14 cellular contexts compared by ENCODE assay signal in the genomic region with DNA sequence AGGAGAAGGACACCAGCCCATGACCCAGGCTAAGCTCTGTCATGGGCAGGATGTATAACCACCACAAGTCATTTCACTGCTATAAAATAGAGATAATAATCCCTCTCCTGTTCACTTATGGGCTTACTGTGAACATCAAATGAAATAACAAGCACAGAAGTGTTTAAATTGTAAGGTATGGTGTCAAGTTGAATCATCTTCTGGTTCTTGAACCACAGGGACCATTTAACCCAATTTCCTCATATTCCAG. TPM values are rescaled to one million over a fixed set of nuclear protein-coding genes. Genes with fewer than 3 reads are reported as not detected.
DNase-seq lines count a peak whose midpoint lies in the region; ATAC-seq and TF ChIP-seq lines count a peak whose summit lies in the region.
"Had no signal": no experiment of that assay in that cellular context is flagged by ENCODE, and none has a peak within 500 bp of the region (broad histone marks: within the 10 kb centered on the region; RNA-seq: fewer than 3 reads in every experiment).

No MANE protein-coding gene starts in this region.

- H3K36me3 Mint-ChIP-seq in activated T-cell treated with anti-CD3 and anti-CD28 coated beads, Interleukin-2, amount 50 U/mL, for 72 hours (ENCODE audit: insufficient read depth in 2 of 2): no peaks in the 10 kb centered on the region
- no peaks in the 10 kb centered on the region for H3K36me3 Mint-ChIP-seq in activated T-cell treated with anti-CD3 and anti-CD28 coated beads, Interleukin-2, amount 50 U/mL, for 4 hours (ENCODE audit: insufficient read depth)
- H3K36me3 Mint-ChIP-seq in dendritic cell treated with granulocyte-macrophage colony-stimulating factor and Interleukin-4, amounts not matched to agents 40 ng/mL and 50 ng/mL, for 4 days (ENCODE audit: low read depth): no peaks in the 10 kb centered on the region
- H3K36me3 Mint-ChIP-seq in stimulated activated memory B cell treated with anti-CD40 and anti-IgM and Interleukin-4, amounts not matched to agents 10 μg/mL and 1 μg/mL and 100 μg/mL, for 72 hours: no peaks in the 10 kb centered on the region
- H3K36me3 Mint-ChIP-seq: activated CD4-positive, alpha-beta memory T cell treated with anti-CD3 and anti-CD28 coated beads for 36 hours had no signal

- H2AFZ ChIP-seq in PC-9: no peak overlapping the region; the same call in 1 of the 2 replicates

- H3K9me2 ChIP-seq in PC-9 (ENCODE audit: insufficient read depth): no peaks in the 10 kb centered on the region

- CTCF ChIA-PET in PC-9 (lab: Charles Lee): no interaction called here

- no peaks in the 10 kb centered on the region for H3K79me2 ChIP-seq in PC-9 (ENCODE audit: low read depth)

- H3K36me3 ChIP-seq in PC-9 (ENCODE audit: low read depth): no peaks in the 10 kb centered on the region
- H3K36me3 ChIP-seq in effector memory CD4-positive, alpha-beta T cell (ENCODE audit: control insufficient read depth, insufficient read depth, low read length): no peaks in the 10 kb centered on the region

- peak; percentile 75 to 77 for ATAC-seq in activated T-cell treated with anti-CD3 and anti-CD28 coated beads, Interleukin-2, amount 50 U/mL, for 72 hours (replicated peaks in 1 of 2)
- ATAC-seq in activated T-cell treated with anti-CD3 and anti-CD28 coated beads, Interleukin-2, amount 50 U/mL, for 4 hours: no peak
- ATAC-seq in stimulated activated memory B cell treated with anti-CD40 and anti-IgM and Interleukin-4, amounts not matched to agents 10 μg/mL and 1 μg/mL and 100 μg/mL, for 72 hours: peak; percentile 64

- H3K4me3 Mint-ChIP-seq in activated T-cell treated with anti-CD3 and anti-CD28 coated beads, Interleukin-2, amount 50 U/mL, for 72 hours: peak overlapping the region; percentile 22 to 70
- no peak overlapping the region for H3K4me3 Mint-ChIP-seq in activated T-cell treated with anti-CD3 and anti-CD28 coated beads, Interleukin-2, amount 50 U/mL, for 4 hours
- no peak overlapping the region for H3K4me3 Mint-ChIP-seq in dendritic cell treated with granulocyte-macrophage colony-stimulating factor and Interleukin-4, amounts not matched to agents 40 ng/mL and 50 ng/mL, for 4 days
- no peak overlapping the region for H3K4me3 Mint-ChIP-seq in stimulated activated memory B cell treated with anti-CD40 and anti-IgM and Interleukin-4, amounts not matched to agents 10 μg/mL and 1 μg/mL and 100 μg/mL, for 72 hours
- H3K4me3 Mint-ChIP-seq: activated CD4-positive, alpha-beta memory T cell treated with anti-CD3 and anti-CD28 coated beads for 36 hours had no signal

- peaks cover 17% of the 10 kb centered on the region for H3K4me1 ChIP-seq in PC-9 (replicated peaks; ENCODE audit: insufficient read depth)
- peaks cover 19% of the 10 kb centered on the region for H3K4me1 ChIP-seq in effector memory CD4-positive, alpha-beta T cell (ENCODE audit: control insufficient read depth, insufficient read depth, low read length, poor library complexity, severe bottlenecking)
- H3K4me1 ChIP-seq: psoas muscle had no signal

- no peak overlapping the region for H3K27ac Mint-ChIP-seq in activated T-cell treated with anti-CD3 and anti-CD28 coated beads, Interleukin-2, amount 50 U/mL, for 72 hours
- H3K27ac Mint-ChIP-seq in dendritic cell treated with granulocyte-macrophage colony-stimulating factor and Interleukin-4, amounts not matched to agents 40 ng/mL and 50 ng/mL, for 4 days: peak overlapping the region; percentile 56
- H3K27ac Mint-ChIP-seq in stimulated activated memory B cell treated with anti-CD40 and anti-IgM and Interleukin-4, amounts not matched to agents 10 μg/mL and 1 μg/mL and 100 μg/mL, for 72 hours: no peak overlapping the region

- no peaks in the 10 kb centered on the region for H3K27me3 ChIP-seq in PC-9 (ENCODE audit: insufficient read depth, low read depth)
- H3K27me3 ChIP-seq in effector memory CD4-positive, alpha-beta T cell (replicated peaks; ENCODE audit: control insufficient read depth, insufficient read depth, low read length, poor library complexity, severe bottlenecking): peaks cover 4% of the 10 kb centered on the region
- H3K27me3 ChIP-seq: body of pancreas had no signal

- peak overlapping the region; percentile 62 for H3K27ac ChIP-seq in PC-9
- H3K27ac ChIP-seq in effector memory CD4-positive, alpha-beta T cell (ENCODE audit: insufficient read depth, low read length, poor library complexity, severe bottlenecking): no peak overlapping the region
- H3K27ac ChIP-seq: psoas muscle had no signal

- H4K20me1 ChIP-seq in PC-9 (ENCODE audit: insufficient read depth): no peaks in the 10 kb centered on the region

- intact Hi-C loops in PC-9 (cut with micrococcal nuclease; ENCODE audit: unreplicated experiment): no loop called here
- intact Hi-C loops in dendritic cell treated with granulocyte-macrophage colony-stimulating factor and Interleukin-4, amounts not matched to agents 40 ng/mL and 50 ng/mL, for 4 days (cut with micrococcal nuclease): loop anchor here (5.0 to 10.0 kb wide), 2 partner anchors 123 to 370 kb away; no protein-coding TSS in a partner anchor

- no peaks in the 10 kb centered on the region for H3K9me3 Mint-ChIP-seq in activated T-cell treated with anti-CD3 and anti-CD28 coated beads, Interleukin-2, amount 50 U/mL, for 72 hours
- no peaks in the 10 kb centered on the region for H3K9me3 Mint-ChIP-seq in activated T-cell treated with anti-CD3 and anti-CD28 coated beads, Interleukin-2, amount 50 U/mL, for 4 hours
- H3K9me3 Mint-ChIP-seq in dendritic cell treated with granulocyte-macrophage colony-stimulating factor and Interleukin-4, amounts not matched to agents 40 ng/mL and 50 ng/mL, for 4 days: peaks cover 7% of the 10 kb centered on the region
- H3K9me3 Mint-ChIP-seq in stimulated activated memory B cell treated with anti-CD40 and anti-IgM and Interleukin-4, amounts not matched to agents 10 μg/mL and 1 μg/mL and 100 μg/mL, for 72 hours: no peaks in the 10 kb centered on the region
- H3K9me3 Mint-ChIP-seq: activated CD4-positive, alpha-beta memory T cell treated with anti-CD3 and anti-CD28 coated beads for 36 hours had no signal

- DNase-seq in activated T-cell treated with anti-CD3 and anti-CD28 coated beads, Interleukin-2, amount 50 U/mL, for 72 hours: no peak
- DNase-seq in activated T-cell treated with anti-CD3 and anti-CD28 coated beads, Interleukin-2, amount 50 U/mL, for 4 hours: no peak
- no peak for DNase-seq in PC-9
- no peak for DNase-seq in effector memory CD4-positive, alpha-beta T cell
- no peak for DNase-seq in inferior parietal cortex (ENCODE audit: extremely low spot score)
- DNase-seq in DMS153 treated with DMSO at 0.1 percent for 48 hours (lab: John Stamatoyannopoulos, UW; ENCODE audit: unreplicated experiment): no peak
- DNase-seq: naive B cell, NCI-H1436 had no signal

- no TSS peak for BruUV-seq in PC-9 (replicated peaks; lab: Mats Ljungman, UMichigan)

- POLR2A ChIA-PET in PC-9 (lab: Charles Lee; ENCODE audit: unreplicated experiment): interaction anchor here (0.6 kb wide), 3 partner anchors 56 to 183 kb away, joined by 3 to 8 read pairs (median 6); no protein-coding TSS in a partner anchor

- no peaks in the 10 kb centered on the region for H3K9me3 ChIP-seq in PC-9 (ENCODE audit: insufficient read depth, low read depth)
- no peaks in the 10 kb centered on the region for H3K9me3 ChIP-seq in effector memory CD4-positive, alpha-beta T cell (ENCODE audit: control insufficient read depth, low read length)
- H3K9me3 ChIP-seq: body of pancreas, Caco-2, psoas muscle had no signal

- peaks cover 19% of the 10 kb centered on the region; the same call in 1 of the 2 replicates for H3F3A ChIP-seq in PC-9 (ENCODE audit: insufficient read depth, low read depth)

- peaks cover 51% of the 10 kb centered on the region for H3K27me3 Mint-ChIP-seq in activated T-cell treated with anti-CD3 and anti-CD28 coated beads, Interleukin-2, amount 50 U/mL, for 72 hours (ENCODE audit: low read depth)
- H3K27me3 Mint-ChIP-seq in activated T-cell treated with anti-CD3 and anti-CD28 coated beads, Interleukin-2, amount 50 U/mL, for 4 hours (ENCODE audit: low read depth): peaks cover 23% of the 10 kb centered on the region
- peaks cover 57% of the 10 kb centered on the region for H3K27me3 Mint-ChIP-seq in dendritic cell treated with granulocyte-macrophage colony-stimulating factor and Interleukin-4, amounts not matched to agents 40 ng/mL and 50 ng/mL, for 4 days
- peaks cover 18% of the 10 kb centered on the region for H3K27me3 Mint-ChIP-seq in stimulated activated memory B cell treated with anti-CD40 and anti-IgM and Interleukin-4, amounts not matched to agents 10 μg/mL and 1 μg/mL and 100 μg/mL, for 72 hours

- H3K4me1 Mint-ChIP-seq in activated T-cell treated with anti-CD3 and anti-CD28 coated beads, Interleukin-2, amount 50 U/mL, for 72 hours (ENCODE audit: low read depth): peaks cover 32% of the 10 kb centered on the region
- H3K4me1 Mint-ChIP-seq in activated T-cell treated with anti-CD3 and anti-CD28 coated beads, Interleukin-2, amount 50 U/mL, for 4 hours (ENCODE audit: low read depth): peaks cover 36% of the 10 kb centered on the region
- peaks cover 61% of the 10 kb centered on the region for H3K4me1 Mint-ChIP-seq in dendritic cell treated with granulocyte-macrophage colony-stimulating factor and Interleukin-4, amounts not matched to agents 40 ng/mL and 50 ng/mL, for 4 days (ENCODE audit: low read depth)
- H3K4me1 Mint-ChIP-seq in stimulated activated memory B cell treated with anti-CD40 and anti-IgM and Interleukin-4, amounts not matched to agents 10 μg/mL and 1 μg/mL and 100 μg/mL, for 72 hours: peaks cover 29% of the 10 kb centered on the region

- H3K4me2 ChIP-seq in PC-9: peak overlapping the region; percentile 57

- H3K4me3 ChIP-seq in PC-9: no peak overlapping the region
- H3K4me3 ChIP-seq in effector memory CD4-positive, alpha-beta T cell (ENCODE audit: insufficient read depth, low read depth, low read length, poor library complexity, severe bottlenecking): no peak overlapping the region
- H3K4me3 ChIP-seq: body of pancreas, psoas muscle had no signal

- TF ChIP-seq CTCF in PC-9 (conservative IDR thresholded peaks at IDR 0.05): no peak

RNA-seq across cellular contexts. Expression of gene TLE3, which starts 44.3 kb away (rescaled TPM):
- total RNA-seq in activated T-cell treated with anti-CD3 and anti-CD28 coated beads, Interleukin-2, amount 50 U/mL, for 72 hours: 100 to 1,000 TPM in 1 of 2 donors, 10 to 100 TPM in 1; 84.6 to 112 TPM
- total RNA-seq in activated T-cell treated with anti-CD3 and anti-CD28 coated beads, Interleukin-2, amount 50 U/mL, for 4 hours: 100 to 1,000 TPM; 115 to 153 (median 139) TPM
- total RNA-seq in PC-9 (2021): 51.3 and 72.4 TPM in 2 replicates

Comparison
In these comparisons a context has a peak if more than half of its experiments do, and no peak if none do; other contexts are left out.
1. ATAC-seq: peak in activated T-cell treated with anti-CD3 and anti-CD28 coated beads, Interleukin-2, amount 50 U/mL, for 72 hours (2 of 2) and stimulated activated memory B cell treated with anti-CD40 and anti-IgM and Interleukin-4, amounts not matched to agents 10 μg/mL and 1 μg/mL and 100 μg/mL, for 72 hours (single experiment); none in activated T-cell treated with anti-CD3 and anti-CD28 coated beads, Interleukin-2, amount 50 U/mL, for 4 hours (0 of 2).
2. H3K4me3 Mint-ChIP-seq: peak in activated T-cell treated with anti-CD3 and anti-CD28 coated beads, Interleukin-2, amount 50 U/mL, for 72 hours (2 of 2); none in activated T-cell treated with anti-CD3 and anti-CD28 coated beads, Interleukin-2, amount 50 U/mL, for 4 hours (single experiment), dendritic cell treated with granulocyte-macrophage colony-stimulating factor and Interleukin-4, amounts not matched to agents 40 ng/mL and 50 ng/mL, for 4 days (single experiment) and stimulated activated memory B cell treated with anti-CD40 and anti-IgM and Interleukin-4, amounts not matched to agents 10 μg/mL and 1 μg/mL and 100 μg/mL, for 72 hours (single experiment).